Comparison of ENCODE assay signal across 17 cellular contexts in the genomic region with DNA sequence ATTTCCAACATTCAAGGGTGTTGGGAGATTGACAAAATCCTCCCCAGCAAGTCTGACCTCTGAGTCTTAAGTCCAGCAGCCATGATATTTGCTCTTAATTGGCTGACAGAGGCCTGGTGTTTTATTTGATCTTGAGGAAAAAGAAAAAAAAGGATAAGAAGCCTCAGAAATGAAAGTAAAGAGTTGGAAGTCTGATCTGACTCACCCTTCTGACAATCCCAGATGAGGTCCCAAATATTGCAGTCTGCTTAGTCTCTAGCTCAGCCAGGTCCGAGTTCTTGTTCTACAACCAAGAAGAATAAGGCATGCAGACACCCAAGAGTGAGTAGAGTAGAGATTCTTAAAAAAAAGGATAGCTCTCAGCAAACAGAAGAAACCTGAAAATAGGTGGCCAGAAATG.
"Had no signal": no experiment of that assay in that cellular context is flagged by ENCODE, and none has a peak within 500 bp of the region (broad histone marks: within the 10 kb centered on the region; RNA-seq: fewer than 3 reads in every experiment).

No MANE protein-coding gene starts in this region.

- H3K27ac ChIP-seq: dorsolateral prefrontal cortex, heart left ventricle, neural progenitor cell, ovary had no signal

- H3K9me3 Mint-ChIP-seq: neural progenitor cell, type B pancreatic cell had no signal

- H3K36me3 Mint-ChIP-seq: neural progenitor cell, type B pancreatic cell had no signal

- H3K9ac ChIP-seq: neural progenitor cell had no signal

- H3K4me3 ChIP-seq: dorsolateral prefrontal cortex, heart left ventricle, neural progenitor cell, ovary, smooth muscle cell had no signal

- H2AFZ ChIP-seq: neural progenitor cell had no signal

- ATAC-seq: heart left ventricle; natural killer cell treated with Interleukin-12 subunit alpha and Interleukin-12 subunit beta and Interleukin-15 and Interleukin-18, amount 100 ng/mL, for 72 hours; right cardiac atrium had no signal

- H3K27ac Mint-ChIP-seq: natural killer cell treated with Interleukin-12 subunit alpha and Interleukin-12 subunit beta and Interleukin-15 and Interleukin-18, amount 100 ng/mL, for 72 hours; neural progenitor cell; type B pancreatic cell had no signal

- H3K4me1 ChIP-seq: heart left ventricle, neural progenitor cell had no signal

- DNase-seq: cortex of kidney; dorsolateral prefrontal cortex; effector CD8-positive, alpha-beta T cell; foreskin melanocyte; heart left ventricle; hippocampal formation; kidney glomerular epithelial cell; mammary epithelial cell; nucleus accumbens; ovary; right cardiac atrium; stimulated activated CD4-positive, alpha-beta T cell treated with anti-CD3 and anti-CD28 coated beads, Interleukin-2, amount 100 ng/mL, for 48 hours; stimulated activated naive CD4-positive, alpha-beta T cell treated with Interleukin-2 at 50 U/mL for 16 hours had no signal

- H3K36me3 ChIP-seq: heart left ventricle, neural progenitor cell, ovary had no signal

- H3K4me1 Mint-ChIP-seq: neural progenitor cell had no signal

- H3K27me3 Mint-ChIP-seq: natural killer cell treated with Interleukin-12 subunit alpha and Interleukin-12 subunit beta and Interleukin-15 and Interleukin-18, amount 100 ng/mL, for 72 hours; type B pancreatic cell had no signal

- H3K9me3 ChIP-seq: ovary had no signal

- H3K4me3 Mint-ChIP-seq: natural killer cell treated with Interleukin-12 subunit alpha and Interleukin-12 subunit beta and Interleukin-15 and Interleukin-18, amount 100 ng/mL, for 72 hours; neural progenitor cell; type B pancreatic cell had no signal

- H3K4me2 ChIP-seq: neural progenitor cell, smooth muscle cell had no signal

- H3K27me3 ChIP-seq: heart left ventricle, neural progenitor cell, ovary had no signal
